Comparison of ENCODE assay signal across 7 cellular contexts in genomic region chr6:149897855-149898744, GRCh38. TPM values are rescaled to one million over a fixed set of nuclear protein-coding genes. Genes with fewer than 3 reads are reported as not detected.
DNase-seq lines count a peak whose midpoint lies in the region; ATAC-seq and TF ChIP-seq lines count a peak whose summit lies in the region.

Gene RAET1E, minus strand, starts transcription at chr6:149898113. Its CDS starts 7,212 bp downstream, at chr6:149890901.

- H2AK5ac ChIP-seq in IMR-90 (ENCODE audit: low read depth, low read length) = peak within 1 kb of the TSS; percentile 74

- H2AFZ ChIP-seq in IMR-90 (replicated peaks; ENCODE audit: low read length, poor library complexity) = peak within 1 kb of the TSS; percentile 91

- intact Hi-C loops in IMR-90 (cut with micrococcal nuclease) (no loop called here), right cardiac atrium (cut with DNase I) (no loop called here)

- CTCF ChIA-PET in IMR-90 (lab: Yijun Ruan, JAX) = interaction anchor here (0.7 kb wide), 1 partner anchor 34 kb away, joined by 3 read pairs; the partner anchor contains the start of gene LRP11

- no TSS peak for BruUV-seq in IMR-90 (replicated peaks; lab: Mats Ljungman, UMichigan)

- H2BK20ac ChIP-seq in IMR-90 (ENCODE audit: low read depth, low read length) = peak within 1 kb of the TSS; percentile 70

- peak within 1 kb of the TSS; percentile 91 for H2BK5ac ChIP-seq in IMR-90 (ENCODE audit: low read depth, low read length, poor library complexity, severe bottlenecking)

- H2AK9ac ChIP-seq in IMR-90 (replicated peaks; ENCODE audit: low read depth, low read length, poor library complexity) = peak within 1 kb of the TSS; percentile 89

- TF ChIP-seq CTCF in IMR-90 (conservative IDR thresholded peaks at IDR 0.05; ENCODE audit: low read depth, low read length) = 0 out of 2 replicates have a peak, but pooled peaks have one; percentile 11
- TF ChIP-seq CTCF in WI38 (IDR thresholded peaks at IDR 0.05; ENCODE audit: low read depth, low read length) = no peak

- peak within 1 kb of the TSS; percentile 60 for H3K4me2 ChIP-seq in IMR-90 (ENCODE audit: low read depth, low read length)

- H3K9ac ChIP-seq in IMR-90 (ENCODE audit: low read depth, low read length) (0 out of 2 replicates have a peak within 1 kb of the TSS, but pooled peaks have one; percentile 38), subcutaneous abdominal adipose tissue (ENCODE audit: low read length in 5 of 5) (peak within 1 kb of the TSS in 2 of 5 donors; percentile 26 to 49)

- H3K27ac ChIP-seq in IMR-90 (ENCODE audit: insufficient read depth, low read length) = peak within 1 kb of the TSS; percentile 79
- H3K27ac ChIP-seq in right cardiac atrium (ENCODE audit: low read length) = peak within 1 kb of the TSS; percentile 66
- peak within 1 kb of the TSS; percentile 92 for H3K27ac ChIP-seq in subcutaneous abdominal adipose tissue (ENCODE audit: low read depth, low read length)

- WGBS in IMR-90 (ENCODE audit: extremely low coverage in 2 of 2, insufficient read length in 1 of 2), 2 experiments = 92% methylated on average over 8 of the region's 17 CpGs; no CpG with 5 or more reads in 1 of the 2 experiments
- WGBS in right cardiac atrium = 70% methylated on average over 17 of the region's 17 CpGs

- H3K27me3 ChIP-seq in IMR-90 (ENCODE audit: control insufficient read depth, insufficient read depth, low read length) = no peaks in the 10 kb centered on the region
- no peaks in the 10 kb centered on the region for H3K27me3 ChIP-seq in right cardiac atrium (ENCODE audit: control insufficient read depth, insufficient read depth)
- H3K27me3 ChIP-seq in subcutaneous abdominal adipose tissue (ENCODE audit: control insufficient read depth in 5 of 5, insufficient read depth in 4 of 5, low read length in 5 of 5) = no peaks in the 10 kb centered on the region

- POLR2A ChIA-PET in IMR-90 (lab: Charles Lee; ENCODE audit: unreplicated experiment) = no interaction called here

- peaks cover 20% of the 10 kb centered on the region for H3K9me1 ChIP-seq in IMR-90 (ENCODE audit: insufficient read depth, low read length)

- H3K9me3 ChIP-seq in IMR-90 (ENCODE audit: control insufficient read depth, insufficient read depth, low read length) = no peaks in the 10 kb centered on the region
- no peaks in the 10 kb centered on the region for H3K9me3 ChIP-seq in right cardiac atrium (ENCODE audit: control insufficient read depth, low read length)
- H3K9me3 ChIP-seq in subcutaneous abdominal adipose tissue (ENCODE audit: control insufficient read depth in 5 of 5, low read length in 5 of 5) = no peaks in the 10 kb centered on the region

- H3K4me3 ChIP-seq in IMR-90 (ENCODE audit: insufficient read depth, low read depth, low read length) (peak within 1 kb of the TSS; percentile 22; the same call in 1 of the 2 replicates), WI38 (ENCODE audit: low read depth, low read length) (peak within 1 kb of the TSS; percentile 53), right cardiac atrium (ENCODE audit: low read length) (no peak within 1 kb of the TSS), subcutaneous abdominal adipose tissue (ENCODE audit: low read depth in 1 of 5, low read length in 5 of 5) (peak within 1 kb of the TSS; percentile 5 to 58 (median 37))

- H3K14ac ChIP-seq in IMR-90 (replicated peaks; ENCODE audit: low read depth, low read length) = peak within 1 kb of the TSS; percentile 84

- peak within 1 kb of the TSS; percentile 94 for H4K91ac ChIP-seq in IMR-90 (ENCODE audit: insufficient read depth, low read depth, low read length)

- H3K36me3 ChIP-seq in IMR-90 (ENCODE audit: control insufficient read depth, insufficient read depth, low read length) (no peaks in the 10 kb centered on the region), subcutaneous abdominal adipose tissue (ENCODE audit: control insufficient read depth in 5 of 5, insufficient read depth in 5 of 5, low read length in 5 of 5) (no peaks in the 10 kb centered on the region)

- no peak for TF ChIP-seq POLR2A in IMR-90 (IDR thresholded peaks at IDR 0.05; ENCODE audit: low read depth, low read length)

- H2BK120ac ChIP-seq in IMR-90 (ENCODE audit: low read depth, low read length) = peak within 1 kb of the TSS; percentile 92

- H3K4me1 ChIP-seq in IMR-90 (ENCODE audit: control insufficient read depth, insufficient read depth, low read length) (peaks cover 24% of the 10 kb centered on the region), right cardiac atrium (ENCODE audit: control insufficient read depth, insufficient read depth, low read length) (peaks cover 22% of the 10 kb centered on the region), subcutaneous abdominal adipose tissue (ENCODE audit: control insufficient read depth in 5 of 5, insufficient read depth in 5 of 5, low read length in 5 of 5) (peaks cover 14 to 41% (median 38%) of the 10 kb centered on the region in 5 donors)

- H2BK15ac ChIP-seq in IMR-90 (ENCODE audit: low read depth, low read length) = peak within 1 kb of the TSS; percentile 89; the same call in 2 of the 3 replicates

- H3K23ac ChIP-seq in IMR-90 (ENCODE audit: low read depth, low read length) = peak within 1 kb of the TSS; percentile 14; the same call in 1 of the 2 replicates

- H4K20me1 ChIP-seq in IMR-90 (ENCODE audit: insufficient read depth, low read length) = no peaks in the 10 kb centered on the region

- H3K79me1 ChIP-seq in IMR-90 (ENCODE audit: low read depth in 1 of 2, low read length in 2 of 2) = peaks cover 0 to 11% of the 10 kb centered on the region in 2 experiments; a peak in 1 of 4 replicates

- peak within 1 kb of the TSS; percentile 5 to 91 for H4K8ac ChIP-seq in IMR-90 (ENCODE audit: low read depth in 2 of 2, low read length in 2 of 2)

- dilution Hi-C loops in IMR-90 (cut with HindIII; ENCODE audit: low sequenced_read_pairs, unreplicated experiment) = no loop called here

- DNase-seq in IMR-90 (no peak), right cardiac atrium (peak in 1 of 3 donors; percentile 45), NCI-H748 (lab: John Stamatoyannopoulos, UW; ENCODE audit: unreplicated experiment) (no peak)

- H4K5ac ChIP-seq in IMR-90 (ENCODE audit: low read depth, low read length) = peak within 1 kb of the TSS; percentile 48

- in situ Hi-C loops in IMR-90 (cut with MboI; ENCODE audit: low sequenced_read_pairs) = no loop called here

- peak within 1 kb of the TSS; percentile 31; the same call in 1 of the 2 replicates for H3K56ac ChIP-seq in IMR-90 (ENCODE audit: extremely low read depth, insufficient read depth, low read length)

- no peak for TF ChIP-seq RAD21 in IMR-90 (IDR thresholded peaks at IDR 0.05; ENCODE audit: low read length)

- peak within 1 kb of the TSS; percentile 30 for H3K18ac ChIP-seq in IMR-90 (ENCODE audit: low read depth, low read length)

- peak within 1 kb of the TSS; percentile 88 for H3K4ac ChIP-seq in IMR-90 (ENCODE audit: low read depth, low read length)

- ATAC-seq in IMR-90 (ENCODE audit: low read depth) (no peak), right cardiac atrium (no peak), HG03354 (IDR thresholded peaks at IDR 0.05; ENCODE audit: poor library complexity, severe bottlenecking, unreplicated experiment) (no peak), HG02571 (IDR thresholded peaks at IDR 0.05; ENCODE audit: unreplicated experiment) (no peak)

TF ChIP-seq in IMR-90, 13 proteins besides CTCF, POLR2A, EP300 and RAD21:
- TF ChIP-seq RFX5 (IDR thresholded peaks at IDR 0.05; ENCODE audit: low read depth, low read length) = no peak

RNA-seq across cellular contexts. Expression of gene RAET1E, which starts in this region (rescaled TPM):
- total RNA-seq in IMR-90 (2012; rRNA removed) = not detected in 2 replicates
- not detected in 2 replicates for polyA plus RNA-seq in IMR-90 (2012; rRNA removed)
- polyA plus RNA-seq in IMR-90 (2012; cell fraction: cytosol; rRNA removed) = 0.02 TPM in 1 of 2 replicates, not detected in the other
- polyA plus RNA-seq in IMR-90 (2012; cell fraction: nucleus; rRNA removed; ENCODE audit: low replicate concordance) = 0.16 TPM in 1 of 2 replicates, not detected in the other
- total RNA-seq in right cardiac atrium = under 1 TPM; 0.17 to 0.45 (median 0.39) TPM
- polyA plus RNA-seq in right cardiac atrium = 0.41 TPM
